Comparison of ENCODE assay signal across 33 cellular contexts in genomic region chr9:35998333-35998732, GRCh38. TPM values are rescaled to one million over a fixed set of nuclear protein-coding genes. Genes with fewer than 3 reads are reported as not detected.
"Had no signal": no experiment of that assay in that cellular context is flagged by ENCODE, and none has a peak within 500 bp of the region (broad histone marks: within the 10 kb centered on the region; RNA-seq: fewer than 3 reads in every experiment).

No MANE protein-coding gene starts in this region.

- H3K9me3 ChIP-seq: adrenal gland had no signal

- H3K4me1 ChIP-seq: adrenal gland, gastroesophageal sphincter had no signal

- ATAC-seq: activated CD4-positive, alpha-beta T cell treated with anti-CD3 and anti-CD28 coated beads for 36 hours; activated CD8-positive, alpha-beta memory T cell treated with anti-CD3 and anti-CD28 coated beads, Interleukin-2, amount 10 ng/mL, durations not matched to agents 7 days and 5 days; activated CD8-positive, alpha-beta T cell treated with anti-CD3 and anti-CD28 coated beads, Interleukin-2, amount 10 ng/mL, durations not matched to agents 7 days and 5 days; activated naive CD8-positive, alpha-beta T cell treated with anti-CD3 and anti-CD28 coated beads, Interleukin-2, amount 50 U/mL, for 24 hours; body of pancreas; gastroesophageal sphincter; heart right ventricle had no signal

- H3K27ac ChIP-seq: adrenal gland, body of pancreas, esophagus squamous epithelium, gastroesophageal sphincter, heart right ventricle had no signal

- H3K27me3 ChIP-seq: body of pancreas had no signal

- H3K36me3 ChIP-seq: adrenal gland, esophagus squamous epithelium, gastroesophageal sphincter, heart right ventricle had no signal

- DNase-seq: activated CD4-positive, alpha-beta memory T cell treated with anti-CD3 and anti-CD28 coated beads for 36 hours; activated CD4-positive, alpha-beta T cell treated with anti-CD3 and anti-CD28 coated beads for 36 hours; activated CD4-positive, alpha-beta T cell treated with anti-CD3 and anti-CD28 coated beads, Interleukin-2, amount 10 ng/mL, durations not matched to agents 24 days and 14 days; activated CD4-positive, CD25-positive, alpha-beta regulatory T cell; activated CD4-positive, CD25-positive, alpha-beta regulatory T cell treated with anti-CD3 and anti-CD28 coated beads, Interleukin-2, amount 50 U/mL, for 72 hours; activated CD8-positive, alpha-beta memory T cell treated with anti-CD3 and anti-CD28 coated beads, Interleukin-2, amount 10 ng/mL, durations not matched to agents 7 days and 5 days; activated CD8-positive, alpha-beta memory T cell treated with anti-CD3 and anti-CD28 coated beads, Interleukin-2, amount 50 U/mL, for 4 hours; activated CD8-positive, alpha-beta T cell treated with anti-CD3 and anti-CD28 coated beads, Interleukin-2, amount 10 ng/mL, durations not matched to agents 7 days and 5 days; activated effector memory CD4-positive, alpha-beta T cell treated with anti-CD3 and anti-CD28 coated beads, Interleukin-2, amount 50 U/mL, for 16 hours; activated naive CD4-positive, alpha-beta T cell treated with anti-CD3 and anti-CD28 coated beads for 36 hours; activated naive CD8-positive, alpha-beta T cell treated with anti-CD3 and anti-CD28 coated beads for 36 hours; activated naive CD8-positive, alpha-beta T cell treated with anti-CD3 and anti-CD28 coated beads, Interleukin-2, amount 50 U/mL, for 24 hours; activated T-cell treated with anti-CD3 and anti-CD28 coated beads, Interleukin-2, amount 50 U/mL, for 1 hour; activated T-cell treated with anti-CD3 and anti-CD28 coated beads, Interleukin-2, amount 50 U/mL, for 48 hours; adrenal gland; amygdala; aorta; body of pancreas; caudate nucleus; effector memory CD4-positive, alpha-beta T cell; erythroblast; esophagus squamous epithelium; foreskin melanocyte; heart right ventricle; T-helper 2 cell had no signal

- H3K4me3 ChIP-seq: adrenal gland, body of pancreas, esophagus squamous epithelium, gastroesophageal sphincter, heart right ventricle had no signal

RNA-seq across cellular contexts. Expression of gene OR2S2, which starts 40.4 kb away (rescaled TPM):
- total RNA-seq: activated CD4-positive, alpha-beta memory T cell treated with anti-CD3 and anti-CD28 coated beads for 36 hours; activated CD4-positive, alpha-beta T cell treated with anti-CD3 and anti-CD28 coated beads for 36 hours; activated CD4-positive, alpha-beta T cell treated with anti-CD3 and anti-CD28 coated beads, Interleukin-2, amount 10 ng/mL, durations not matched to agents 24 days and 14 days; activated CD8-positive, alpha-beta memory T cell treated with anti-CD3 and anti-CD28 coated beads for 36 hours; activated CD8-positive, alpha-beta memory T cell treated with anti-CD3 and anti-CD28 coated beads, Interleukin-2, amount 10 ng/mL, durations not matched to agents 7 days and 5 days; activated CD8-positive, alpha-beta T cell treated with anti-CD3 and anti-CD28 coated beads, Interleukin-2, amount 10 ng/mL, durations not matched to agents 7 days and 5 days; activated naive CD4-positive, alpha-beta T cell treated with anti-CD3 and anti-CD28 coated beads for 36 hours; activated naive CD8-positive, alpha-beta T cell treated with anti-CD3 and anti-CD28 coated beads for 36 hours; activated T-helper 1 cell treated with anti-CD3 and anti-CD28 coated beads, Interleukin-12 subunit alpha, Interleukin-12 subunit beta, Interleukin-2, Interleukin-4 antibody, amounts not matched to agents 30 ng/mL and 10 ng/mL and 1 ng/mL, durations not matched to agents 14 hours and 24 hours and 36 hours; activated T-helper 2 cell treated with anti-CD3 and anti-CD28 coated beads, Interferon-gamma antibody, Interleukin-2, Interleukin-4, amounts not matched to agents 10 μg/mL and 5 μg/mL and 100 μg/mL, durations not matched to agents 14 hours and 24 hours and 36 hours; adrenal gland; aorta; body of pancreas; chondrocyte; dermis microvascular lymphatic vessel endothelial cell; esophagus squamous epithelium; gastroesophageal sphincter; glomerular endothelial cell; heart right ventricle; T-helper 1 cell treated with Interleukin-12 subunit alpha and Interleukin-12 subunit beta and Interleukin-4 antibody, amounts not matched to agents 30 ng/mL and 1 ng/mL, for 36 hours had no signal
- polyA plus RNA-seq: adrenal gland, aorta, heart right ventricle had no signal
